ENCODE assay signal across 10 cellular contexts in the genomic region with DNA sequence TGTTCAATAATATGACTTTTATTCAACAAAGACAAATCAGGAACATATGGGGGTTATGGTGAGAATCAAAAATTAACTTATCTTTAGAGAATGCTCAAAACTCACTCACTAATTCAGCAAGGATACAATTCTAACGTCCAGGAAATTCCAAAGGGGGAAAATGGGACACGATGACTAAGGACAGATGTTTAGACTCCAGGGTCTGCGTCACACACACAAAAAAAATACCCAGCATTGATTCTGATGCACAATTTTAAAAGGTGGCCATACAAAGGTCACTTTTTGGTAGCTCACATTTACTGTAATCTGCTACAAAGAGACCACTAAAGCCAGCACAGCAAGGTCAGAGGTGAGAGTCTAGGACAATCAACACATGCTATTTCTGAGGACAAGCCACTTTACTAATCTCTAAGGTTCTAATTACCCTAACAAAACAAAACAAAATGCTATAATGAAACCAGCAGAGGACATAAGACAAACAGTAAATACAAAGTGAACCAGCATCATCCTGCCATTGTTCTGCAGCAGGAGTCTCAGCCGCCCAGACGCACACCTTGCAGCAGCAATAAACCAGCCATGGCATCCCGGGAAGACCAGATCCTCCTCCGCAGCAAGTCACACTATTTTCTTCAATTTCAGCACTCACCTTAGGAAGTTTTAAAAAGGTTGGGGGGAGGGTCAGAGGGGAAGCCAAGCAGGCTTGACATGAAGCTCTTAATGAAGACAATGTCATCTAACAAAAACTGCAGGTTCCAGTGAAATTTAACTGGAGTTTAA. TPM values are rescaled to one million over a fixed set of nuclear protein-coding genes. Genes with fewer than 3 reads are reported as not detected.
DNase-seq lines count a peak whose midpoint lies in the region; ATAC-seq, FAIRE-seq and TF ChIP-seq lines count a peak whose summit lies in the region.
"Had no signal": no experiment of that assay in that cellular context is flagged by ENCODE, and none has a peak within 500 bp of the region (broad histone marks: within the 10 kb centered on the region; RNA-seq: fewer than 3 reads in every experiment).

No MANE protein-coding gene starts in this region.

- in situ Hi-C loops in astrocyte of the spinal cord (cut with HindIII; ENCODE audit: low sequenced_read_pairs): no loop called here

- no peak overlapping the region for H3K9ac ChIP-seq in iPS-18a (ENCODE audit: low read length)

- H3K36me3 Mint-ChIP-seq in HFFc6 (ENCODE audit: low read depth): no peaks in the 10 kb centered on the region
- H3K36me3 Mint-ChIP-seq in activated CD4-positive, alpha-beta T cell treated with anti-CD3 and anti-CD28 coated beads, Interleukin-2, amount 10 ng/mL, durations not matched to agents 24 days and 14 days (ENCODE audit: low read depth): peaks cover 24% of the 10 kb centered on the region
- peaks cover 0 to 1% of the 10 kb centered on the region in 2 donors for H3K36me3 Mint-ChIP-seq in stimulated activated naive B cell treated with anti-CD40 and anti-IgM and Interleukin-4, amounts not matched to agents 10 μg/mL and 1 μg/mL and 100 μg/mL, for 72 hours

- H3K4me1 ChIP-seq in iPS-18a (ENCODE audit: control insufficient read depth, low read depth, low read length): peaks cover 22% of the 10 kb centered on the region
- peaks cover 0 to 60% (median 24%) of the 10 kb centered on the region in 4 donors for H3K4me1 ChIP-seq in tibial artery
- H3K4me1 ChIP-seq in pancreas: no peaks in the 10 kb centered on the region
- H3K4me1 ChIP-seq: colonic mucosa had no signal

- ATAC-seq in pancreas: no peak
- no peak for ATAC-seq in stimulated activated naive B cell treated with anti-CD40 and anti-IgM and Interleukin-4, amounts not matched to agents 10 μg/mL and 1 μg/mL and 100 μg/mL, for 72 hours (replicated peaks)

- DNase-seq in HFFc6 (peak; percentile 40), astrocyte of the spinal cord (ENCODE audit: low read depth, low spot score) (peak; percentile 66), tibial artery (no peak), pancreas (no peak)
- DNase-seq in activated CD4-positive, alpha-beta T cell treated with anti-CD3 and anti-CD28 coated beads, Interleukin-2, amount 10 ng/mL, durations not matched to agents 24 days and 14 days: no peak
- no peak for DNase-seq in stimulated activated naive B cell treated with anti-CD40 and anti-IgM and Interleukin-4, amounts not matched to agents 10 μg/mL and 1 μg/mL and 100 μg/mL, for 72 hours
- DNase-seq: colonic mucosa, Kasumi-1 had no signal

- peaks cover 2% of the 10 kb centered on the region; the same call in 1 of the 2 replicates for H3K27me3 Mint-ChIP-seq in HFFc6 (ENCODE audit: insufficient read depth)
- H3K27me3 Mint-ChIP-seq in activated CD4-positive, alpha-beta T cell treated with anti-CD3 and anti-CD28 coated beads, Interleukin-2, amount 10 ng/mL, durations not matched to agents 24 days and 14 days: no peaks in the 10 kb centered on the region
- peaks cover 0 to 2% of the 10 kb centered on the region in 2 donors for H3K27me3 Mint-ChIP-seq in stimulated activated naive B cell treated with anti-CD40 and anti-IgM and Interleukin-4, amounts not matched to agents 10 μg/mL and 1 μg/mL and 100 μg/mL, for 72 hours

- no peak for FAIRE-seq in pancreas (lab: Jason Lieb, UNC)
- FAIRE-seq: keratinocyte had no signal

- H3K4me3 Mint-ChIP-seq in HFFc6: peak overlapping the region; percentile 65
- H3K4me3 Mint-ChIP-seq in activated CD4-positive, alpha-beta T cell treated with anti-CD3 and anti-CD28 coated beads, Interleukin-2, amount 10 ng/mL, durations not matched to agents 24 days and 14 days: no peak overlapping the region
- no peak overlapping the region for H3K4me3 Mint-ChIP-seq in stimulated activated naive B cell treated with anti-CD40 and anti-IgM and Interleukin-4, amounts not matched to agents 10 μg/mL and 1 μg/mL and 100 μg/mL, for 72 hours

- no peaks in the 10 kb centered on the region for H3K36me3 ChIP-seq in iPS-18a (ENCODE audit: control insufficient read depth, low read depth, low read length)
- H3K36me3 ChIP-seq in tibial artery: no peaks in the 10 kb centered on the region
- no peaks in the 10 kb centered on the region for H3K36me3 ChIP-seq in pancreas
- H3K36me3 ChIP-seq: colonic mucosa had no signal

- peak overlapping the region; percentile 71 for H3K27ac Mint-ChIP-seq in HFFc6
- H3K27ac Mint-ChIP-seq in activated CD4-positive, alpha-beta T cell treated with anti-CD3 and anti-CD28 coated beads, Interleukin-2, amount 10 ng/mL, durations not matched to agents 24 days and 14 days: no peak overlapping the region
- no peak overlapping the region for H3K27ac Mint-ChIP-seq in stimulated activated naive B cell treated with anti-CD40 and anti-IgM and Interleukin-4, amounts not matched to agents 10 μg/mL and 1 μg/mL and 100 μg/mL, for 72 hours

- H3K9me3 ChIP-seq in iPS-18a (ENCODE audit: control insufficient read depth, low read depth, low read length) (no peaks in the 10 kb centered on the region), tibial artery (no peaks in the 10 kb centered on the region), pancreas (no peaks in the 10 kb centered on the region)
- H3K9me3 ChIP-seq: colonic mucosa had no signal

- TF ChIP-seq CTCF in HFFc6 (IDR thresholded peaks at IDR 0.05) (no peak), astrocyte of the spinal cord (IDR thresholded peaks at IDR 0.05; ENCODE audit: low read depth, low read length) (no peak), tibial artery (IDR thresholded peaks at IDR 0.05) (no peak), pancreas (IDR thresholded peaks at IDR 0.05) (no peak)

- H3K27ac ChIP-seq in iPS-18a (ENCODE audit: low read length): no peak overlapping the region
- peak overlapping the region; percentile 54 to 79 for H3K27ac ChIP-seq in tibial artery
- no peak overlapping the region for H3K27ac ChIP-seq in pancreas
- H3K27ac ChIP-seq: colonic mucosa had no signal

- intact Hi-C loops in tibial artery (cut with DNase I; ENCODE audit: low total_unique reads): no loop called here
- intact Hi-C loops in activated CD4-positive, alpha-beta T cell treated with anti-CD3 and anti-CD28 coated beads, Interleukin-2, amount 10 ng/mL, durations not matched to agents 24 days and 14 days (cut with micrococcal nuclease): no loop called here
- intact Hi-C loops in pancreas (cut with DNase I): no loop called here

- no peaks in the 10 kb centered on the region for H3K9me3 Mint-ChIP-seq in HFFc6
- H3K9me3 Mint-ChIP-seq in activated CD4-positive, alpha-beta T cell treated with anti-CD3 and anti-CD28 coated beads, Interleukin-2, amount 10 ng/mL, durations not matched to agents 24 days and 14 days: no peaks in the 10 kb centered on the region
- H3K9me3 Mint-ChIP-seq in stimulated activated naive B cell treated with anti-CD40 and anti-IgM and Interleukin-4, amounts not matched to agents 10 μg/mL and 1 μg/mL and 100 μg/mL, for 72 hours: no peaks in the 10 kb centered on the region

- H3K4me3 ChIP-seq in astrocyte of the spinal cord (ENCODE audit: low read depth, low read length): no peak overlapping the region
- H3K4me3 ChIP-seq in iPS-18a (ENCODE audit: low read length): peak overlapping the region; percentile 11
- H3K4me3 ChIP-seq in tibial artery: peak overlapping the region; percentile 35 to 37
- H3K4me3 ChIP-seq in pancreas: no peak overlapping the region
- H3K4me3 ChIP-seq: colonic mucosa had no signal

- H3K4me1 Mint-ChIP-seq in HFFc6 (ENCODE audit: low read depth): peaks cover 75% of the 10 kb centered on the region
- H3K4me1 Mint-ChIP-seq in activated CD4-positive, alpha-beta T cell treated with anti-CD3 and anti-CD28 coated beads, Interleukin-2, amount 10 ng/mL, durations not matched to agents 24 days and 14 days: peaks cover 25% of the 10 kb centered on the region
- peaks cover 0 to 4% of the 10 kb centered on the region in 2 donors for H3K4me1 Mint-ChIP-seq in stimulated activated naive B cell treated with anti-CD40 and anti-IgM and Interleukin-4, amounts not matched to agents 10 μg/mL and 1 μg/mL and 100 μg/mL, for 72 hours

- H3K27me3 ChIP-seq in iPS-18a (ENCODE audit: control insufficient read depth, insufficient read depth, low read length) (no peaks in the 10 kb centered on the region), tibial artery (no peaks in the 10 kb centered on the region), pancreas (no peaks in the 10 kb centered on the region)
- H3K27me3 ChIP-seq: colonic mucosa had no signal

- 78 to 84% methylated on average over 7 of the region's 7 CpGs for WGBS in pancreas, 2 donors

RNA-seq across cellular contexts. Expression of a gene that starts 57.8 kb away (rescaled TPM):
- 1 to 10 TPM; 4.6 to 6.1 (median 5.8) TPM for total RNA-seq in HFFc6 (2021; fragmentation: NEBNext Ultra II Directional; extraction: Animal tissue kit (Norgen Biotek cat#: 25700))
- total RNA-seq in activated CD4-positive, alpha-beta T cell treated with anti-CD3 and anti-CD28 coated beads, Interleukin-2, amount 10 ng/mL, durations not matched to agents 24 days and 14 days: 20.3 and 22.2 TPM in 2 replicates
- total RNA-seq in pancreas: 10 to 100 TPM in 2 of 6 donors, 1 to 10 TPM in 4; 3.7 to 12.1 (median 6.1) TPM
- 1 to 10 TPM; 1.5 to 2.2 TPM for polyA plus RNA-seq in pancreas

Comparison
In these comparisons a context has a peak if more than half of its experiments do, and no peak if none do; other contexts are left out.
1. DNase-seq: peak in HFFc6 (single experiment) and astrocyte of the spinal cord (single experiment); none in tibial artery (0 of 2), activated CD4-positive, alpha-beta T cell treated with anti-CD3 and anti-CD28 coated beads, Interleukin-2, amount 10 ng/mL, durations not matched to agents 24 days and 14 days (single experiment), pancreas (0 of 6) and stimulated activated naive B cell treated with anti-CD40 and anti-IgM and Interleukin-4, amounts not matched to agents 10 μg/mL and 1 μg/mL and 100 μg/mL, for 72 hours (single experiment).
2. H3K4me3 ChIP-seq: peak in iPS-18a (single experiment) and tibial artery (2 of 2); none in astrocyte of the spinal cord (single experiment) and pancreas (0 of 4).
3. H3K27ac ChIP-seq: peak in tibial artery (2 of 2); none in iPS-18a (single experiment) and pancreas (0 of 4).